ENCODE assay signal across 9 cellular contexts in genomic region chr14:24665440-24665991, GRCh38. TPM values are rescaled to one million over a fixed set of nuclear protein-coding genes. Genes with fewer than 3 reads are reported as not detected.
DNase-seq lines count a peak whose midpoint lies in the region; ATAC-seq, FAIRE-seq and TF ChIP-seq lines count a peak whose summit lies in the region.
"Had no signal": no experiment of that assay in that cellular context is flagged by ENCODE, and none has a peak within 500 bp of the region (broad histone marks: within the 10 kb centered on the region; RNA-seq: fewer than 3 reads in every experiment).

No MANE protein-coding gene starts in this region.

- ATAC-seq in GM19035 (IDR thresholded peaks at IDR 0.05; ENCODE audit: unreplicated experiment): peak; percentile 96
- ATAC-seq in HG02759 (IDR thresholded peaks at IDR 0.05; ENCODE audit: unreplicated experiment): peak; percentile 98

- no peak overlapping the region for H3K27ac ChIP-seq in small intestine (ENCODE audit: low read depth in 1 of 2, low read length in 1 of 2)
- H3K27ac ChIP-seq: dorsolateral prefrontal cortex, right lobe of liver had no signal

- no peaks in the 10 kb centered on the region for H3K9me3 ChIP-seq in small intestine (ENCODE audit: control insufficient read depth, low read depth)
- H3K9me3 ChIP-seq: right lobe of liver had no signal

- no peak for FAIRE-seq in small intestine (lab: Jason Lieb, UNC)

- no peak overlapping the region for H3K4me3 Mint-ChIP-seq in endothelial cell (ENCODE audit: unreplicated experiment)

- no peaks in the 10 kb centered on the region for H3K36me3 ChIP-seq in small intestine (ENCODE audit: control insufficient read depth in 2 of 2, insufficient read depth in 2 of 2, low read length in 2 of 2)
- H3K36me3 ChIP-seq: right lobe of liver had no signal

- no peaks in the 10 kb centered on the region for H3K36me3 Mint-ChIP-seq in endothelial cell (ENCODE audit: low read depth, unreplicated experiment)

- no peaks in the 10 kb centered on the region for H3K27me3 Mint-ChIP-seq in endothelial cell (ENCODE audit: unreplicated experiment)

- peak; percentile 69 for DNase-seq in NOMO-1 treated with dmso at 0.1 percent for 144 hours (lab: John Stamatoyannopoulos, UW; ENCODE audit: unreplicated experiment)
- DNase-seq in small intestine: peak; percentile 25
- DNase-seq in endothelial cell (ENCODE audit: low spot score): no peak
- no peak for DNase-seq in GOT3 (lab: John Stamatoyannopoulos, UW)
- DNase-seq in ACHN: no peak
- DNase-seq: dorsolateral prefrontal cortex, right lobe of liver had no signal

- no peak for TF ChIP-seq CTCF in endothelial cell (IDR thresholded peaks at IDR 0.05; ENCODE audit: unreplicated experiment)

- H3K27me3 ChIP-seq in small intestine (ENCODE audit: control insufficient read depth in 2 of 2, insufficient read depth in 2 of 2, low read length in 2 of 2): no peaks in the 10 kb centered on the region
- H3K27me3 ChIP-seq: right lobe of liver had no signal

- peaks cover 8% of the 10 kb centered on the region for H3K4me1 Mint-ChIP-seq in endothelial cell (ENCODE audit: unreplicated experiment)

- no peak overlapping the region for H3K27ac Mint-ChIP-seq in endothelial cell (ENCODE audit: unreplicated experiment)

- in situ Hi-C loops in ACHN (cut with HindIII; ENCODE audit: low pct_ligation_motif_present, low pct_unique_long_range_greater_than_20kb, low sequenced_read_pairs): no loop called here

- H3K9me3 Mint-ChIP-seq in endothelial cell (ENCODE audit: unreplicated experiment): no peaks in the 10 kb centered on the region

- no peak overlapping the region for H3K4me3 ChIP-seq in small intestine (ENCODE audit: low read depth in 1 of 2, low read length in 2 of 2)
- H3K4me3 ChIP-seq: dorsolateral prefrontal cortex, right lobe of liver had no signal

- H3K4me1 ChIP-seq in small intestine (ENCODE audit: control insufficient read depth in 2 of 2, insufficient read depth in 1 of 2, low read depth in 1 of 2, low read length in 1 of 2): peaks cover 0 to 3% of the 10 kb centered on the region in 2 donors
- H3K4me1 ChIP-seq: right lobe of liver had no signal

- WGBS in small intestine, 3 donors: 27 to 39% (median 37%) methylated on average over 4 of the region's 4 CpGs

RNA-seq across cellular contexts. Expression of gene GZMB, which starts 31.5 kb away (rescaled TPM):
- polyA plus RNA-seq in small intestine: 1 to 10 TPM in 2 of 3 donors, not detected in 1; 1.6 to 1.7 TPM
- total RNA-seq in endothelial cell (ENCODE audit: unreplicated experiment): not detected

RNA-seq across cellular contexts. Expression of gene GZMH, which starts 56.0 kb away (rescaled TPM):
- polyA plus RNA-seq in small intestine: under 1 TPM in 1 of 3 donors, not detected in 2; 0.51 TPM
- total RNA-seq in endothelial cell (ENCODE audit: unreplicated experiment): not detected

Comparison
In these comparisons a context has a peak if more than half of its experiments do, and no peak if none do; other contexts are left out.
1. DNase-seq: peak in NOMO-1 treated with dmso at 0.1 percent for 144 hours (single experiment) and small intestine (single experiment); none in endothelial cell (single experiment), GOT3 (single experiment) and ACHN (single experiment).